23 cellular contexts compared by ENCODE assay signal in the genomic region with DNA sequence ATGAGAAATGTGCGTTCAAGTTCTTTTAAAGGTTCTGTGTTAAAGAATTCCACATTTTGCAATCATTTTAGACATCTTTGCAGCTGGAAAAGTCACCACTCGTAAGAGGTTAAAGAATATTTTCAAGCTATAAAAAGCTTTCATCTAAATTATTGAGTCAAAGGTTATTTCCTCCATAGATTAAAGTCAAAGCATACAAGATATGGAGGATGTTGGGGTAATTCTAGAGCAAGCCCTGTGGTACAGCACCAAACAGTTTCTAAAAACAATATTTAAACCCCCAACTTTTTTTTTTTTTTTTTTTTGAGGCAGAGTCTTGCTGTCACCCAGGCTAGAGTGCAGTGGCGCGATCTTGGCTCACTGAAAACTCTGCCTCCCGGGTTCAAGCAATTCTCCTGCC.
DNase-seq lines count a peak whose midpoint lies in the region; ATAC-seq, FAIRE-seq and TF ChIP-seq lines count a peak whose summit lies in the region.
"Had no signal": no experiment of that assay in that cellular context is flagged by ENCODE, and none has a peak within 500 bp of the region (broad histone marks: within the 10 kb centered on the region; RNA-seq: fewer than 3 reads in every experiment).

No MANE protein-coding gene starts in this region.

- no peaks in the 10 kb centered on the region for H3K36me3 Mint-ChIP-seq in activated naive CD4-positive, alpha-beta T cell treated with anti-CD3 and anti-CD28 coated beads, Interleukin-2, amount 10 ng/mL, durations not matched to agents 7 days and 5 days
- H3K36me3 Mint-ChIP-seq: CD8-positive, alpha-beta T cell had no signal

- H3K4me3 ChIP-seq in BLaER1 (no peak overlapping the region), SK-N-MC (0 out of 2 replicates have a peak overlapping the region, but pooled peaks have one; percentile 18), small intestine (ENCODE audit: low read depth in 1 of 2, low read length in 2 of 2) (no peak overlapping the region), upper lobe of left lung (no peak overlapping the region)
- H3K4me3 ChIP-seq in Jurkat, Clone E6-1 (ENCODE audit: low read length): peak overlapping the region; percentile 26
- H3K4me3 ChIP-seq: HAP-1 had no signal

- no peak overlapping the region for H3K4me3 Mint-ChIP-seq in activated naive CD4-positive, alpha-beta T cell treated with anti-CD3 and anti-CD28 coated beads, Interleukin-2, amount 10 ng/mL, durations not matched to agents 7 days and 5 days
- H3K4me3 Mint-ChIP-seq: B cell; CD8-positive, alpha-beta T cell; HFFc6 had no signal

- peak overlapping the region; percentile 63 for H3K4me2 ChIP-seq in BLaER1

- TF ChIP-seq EP300 in upper lobe of left lung (IDR thresholded peaks at IDR 0.05): no peak

- no peak overlapping the region for H3K27ac Mint-ChIP-seq in activated naive CD4-positive, alpha-beta T cell treated with anti-CD3 and anti-CD28 coated beads, Interleukin-2, amount 10 ng/mL, durations not matched to agents 7 days and 5 days
- H3K27ac Mint-ChIP-seq: B cell; CD8-positive, alpha-beta T cell; HFFc6 had no signal

- TF ChIP-seq POLR2A in upper lobe of left lung (IDR thresholded peaks at IDR 0.05): no peak

- H3K4me1 Mint-ChIP-seq in activated naive CD4-positive, alpha-beta T cell treated with anti-CD3 and anti-CD28 coated beads, Interleukin-2, amount 10 ng/mL, durations not matched to agents 7 days and 5 days: no peaks in the 10 kb centered on the region
- H3K4me1 Mint-ChIP-seq: B cell had no signal

- CTCF ChIA-PET in activated naive CD4-positive, alpha-beta T cell treated with anti-CD3 and anti-CD28 coated beads, Interleukin-2, amount 10 ng/mL, durations not matched to agents 7 days and 5 days (lab: Charles Lee): no interaction called here

- H3K4me1 ChIP-seq in BLaER1 (peaks cover 32% of the 10 kb centered on the region), small intestine (ENCODE audit: control insufficient read depth in 2 of 2, insufficient read depth in 1 of 2, low read depth in 1 of 2, low read length in 1 of 2) (peaks cover 0 to 2% of the 10 kb centered on the region in 2 donors), upper lobe of left lung (no peaks in the 10 kb centered on the region)
- H3K4me1 ChIP-seq: Caco-2, HAP-1 had no signal

- H3K9me3 Mint-ChIP-seq in activated naive CD4-positive, alpha-beta T cell treated with anti-CD3 and anti-CD28 coated beads, Interleukin-2, amount 10 ng/mL, durations not matched to agents 7 days and 5 days: no peaks in the 10 kb centered on the region
- H3K9me3 Mint-ChIP-seq: CD8-positive, alpha-beta T cell; HFFc6 had no signal

- FAIRE-seq in small intestine (lab: Jason Lieb, UNC): no peak
- FAIRE-seq: A204.1, D721Med, GM12891, GM18507, H54 had no signal

- no peak for TF ChIP-seq CTCF in upper lobe of left lung (IDR thresholded peaks at IDR 0.05)

- H4K20me1 ChIP-seq in BLaER1: no peaks in the 10 kb centered on the region

- ATAC-seq in upper lobe of left lung (ENCODE audit: low FRiP score in 2 of 2): no peak
- ATAC-seq: CD8-positive, alpha-beta T cell had no signal

- no peaks in the 10 kb centered on the region for H3K27me3 ChIP-seq in BLaER1
- H3K27me3 ChIP-seq in small intestine (ENCODE audit: control insufficient read depth in 2 of 2, insufficient read depth in 2 of 2, low read length in 2 of 2): no peaks in the 10 kb centered on the region
- no peaks in the 10 kb centered on the region for H3K27me3 ChIP-seq in upper lobe of left lung

- H3K27ac ChIP-seq in BLaER1 (peak overlapping the region; percentile 80), SK-N-MC (no peak overlapping the region), small intestine (ENCODE audit: low read depth in 1 of 2, low read length in 1 of 2) (no peak overlapping the region), upper lobe of left lung (no peak overlapping the region)
- H3K27ac ChIP-seq: 22Rv1 had no signal

- H3K27me3 Mint-ChIP-seq in activated naive CD4-positive, alpha-beta T cell treated with anti-CD3 and anti-CD28 coated beads, Interleukin-2, amount 10 ng/mL, durations not matched to agents 7 days and 5 days: no peaks in the 10 kb centered on the region
- H3K27me3 Mint-ChIP-seq: B cell had no signal

- H3K36me3 ChIP-seq in BLaER1 (no peaks in the 10 kb centered on the region), SK-N-MC (ENCODE audit: insufficient read depth, low read length) (no peaks in the 10 kb centered on the region), small intestine (ENCODE audit: control insufficient read depth in 2 of 2, insufficient read depth in 2 of 2, low read length in 2 of 2) (no peaks in the 10 kb centered on the region), upper lobe of left lung (no peaks in the 10 kb centered on the region)
- H3K36me3 ChIP-seq: HAP-1 had no signal

- H3K9ac ChIP-seq in BLaER1 (0 out of 2 replicates have a peak overlapping the region, but pooled peaks have one; percentile 0), SK-N-MC (ENCODE audit: insufficient read length) (no peak overlapping the region)

- peak; percentile 62 for DNase-seq in Jurkat, Clone E6-1 (ENCODE audit: low read depth, low spot score)
- DNase-seq in SK-N-MC (ENCODE audit: low read depth, low spot score): no peak
- DNase-seq in small intestine: peak; percentile 12
- DNase-seq in mesenteric fat pad (ENCODE audit: low spot score): no peak
- DNase-seq in upper lobe of left lung: no peak
- DNase-seq in activated naive CD4-positive, alpha-beta T cell treated with anti-CD3 and anti-CD28 coated beads, Interleukin-2, amount 10 ng/mL, durations not matched to agents 7 days and 5 days: no peak
- DNase-seq: C1 segment of cervical spinal cord; Caco-2; CD8-positive, alpha-beta T cell; DMS 273 treated with DMSO at 0.1 percent for 48 hours; DMS79; GF-D8; GOT3; HFFc6 had no signal

- peaks cover 9% of the 10 kb centered on the region; the same call in 1 of the 2 replicates for H3K9me3 ChIP-seq in BLaER1
- no peaks in the 10 kb centered on the region for H3K9me3 ChIP-seq in SK-N-MC (ENCODE audit: low read depth, low read length)
- no peaks in the 10 kb centered on the region for H3K9me3 ChIP-seq in small intestine (ENCODE audit: control insufficient read depth, low read depth)
- no peaks in the 10 kb centered on the region for H3K9me3 ChIP-seq in upper lobe of left lung
- H3K9me3 ChIP-seq: HAP-1 had no signal

- 49 to 74% (median 51%) methylated on average over 5 of the region's 5 CpGs for WGBS in small intestine, 3 donors
- WGBS in upper lobe of left lung, 2 donors: 77 to 85% methylated on average over 5 of the region's 5 CpGs

Comparison
In these comparisons a context has a peak if more than half of its experiments do, and no peak if none do; other contexts are left out.
1. H3K4me3 ChIP-seq: peak in Jurkat, Clone E6-1 (single experiment) and SK-N-MC (single experiment); none in BLaER1 (single experiment), small intestine (0 of 2) and upper lobe of left lung (0 of 4).
2. DNase-seq: peak in Jurkat, Clone E6-1 (single experiment) and small intestine (single experiment); none in SK-N-MC (single experiment), mesenteric fat pad (single experiment), upper lobe of left lung (0 of 2) and activated naive CD4-positive, alpha-beta T cell treated with anti-CD3 and anti-CD28 coated beads, Interleukin-2, amount 10 ng/mL, durations not matched to agents 7 days and 5 days (single experiment).